1 cellular context compared by ENCODE assay signal in the genomic region with DNA sequence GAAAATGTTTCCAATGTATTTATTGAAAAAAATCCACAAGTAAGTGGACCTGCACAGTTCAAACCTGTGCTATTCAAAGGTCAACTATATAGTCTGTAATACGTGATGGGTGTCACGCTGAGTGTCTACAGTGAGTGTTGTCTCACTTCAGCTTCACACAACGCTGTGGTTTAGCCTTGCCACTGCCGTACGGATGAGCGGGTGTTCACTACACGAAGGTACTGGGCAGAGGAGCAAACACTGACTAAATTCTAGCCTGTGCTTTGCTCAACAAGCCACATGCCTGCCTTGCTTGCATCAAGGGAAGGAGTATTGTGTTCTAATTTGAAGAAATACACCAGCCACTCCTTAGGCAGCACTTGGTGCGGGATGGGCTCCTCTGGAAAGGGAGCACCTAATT.
A peak's percentile ranks its signal among the peaks of the same experiment; 100 is the strongest.
TF ChIP-seq lines count a peak whose summit lies in the region.

No MANE protein-coding gene starts in this region.

TF ChIP-seq in GM12878, 131 proteins besides CTCF, POLR2A, EP300 and RAD21 (continues in another document):
- TF ChIP-seq TBL1XR1 (IDR thresholded peaks at IDR 0.05; ENCODE audit: low read depth, low read length) (no peak), EZH2 (IDR thresholded peaks at IDR 0.05; ENCODE audit: borderline replicate concordance, control insufficient read depth, low read depth, low read length) (no peak), ZNF687 (IDR thresholded peaks at IDR 0.05) (peak; percentile 99), PML (IDR thresholded peaks at IDR 0.05; ENCODE audit: low read length) (no peak), TCF12 (IDR thresholded peaks at IDR 0.05; ENCODE audit: low read depth, low read length) (0 out of 2 replicates have a peak, but pooled peaks have one; percentile 20), HDAC6 (IDR thresholded peaks at IDR 0.05; ENCODE audit: unreplicated experiment) (no peak), NR2C1 (IDR thresholded peaks at IDR 0.05) (no peak; the same call in 1 of the 2 replicates), MLLT1 (IDR thresholded peaks at IDR 0.05) (0 out of 2 replicates have a peak, but pooled peaks have one; percentile 26), DPF2 (IDR thresholded peaks at IDR 0.05) (peak; percentile 53; the same call in 1 of the 2 replicates), USF1 (IDR thresholded peaks at IDR 0.05; ENCODE audit: borderline replicate concordance, extremely low read length, insufficient read depth, low read depth, low read length) (no peak), CBFB (IDR thresholded peaks at IDR 0.05; ENCODE audit: low read depth) (peak; percentile 46; the same call in 1 of the 2 replicates), MTA2 (IDR thresholded peaks at IDR 0.05; ENCODE audit: low read depth) (peak; percentile 75; the same call in 1 of the 2 replicates), EED (IDR thresholded peaks at IDR 0.05; ENCODE audit: low read depth) (peak; percentile 57; the same call in 1 of the 2 replicates), KAT2A (conservative IDR thresholded peaks at IDR 0.05; ENCODE audit: control insufficient read depth, low read depth, low read length) (no peak), MTA3 (IDR thresholded peaks at IDR 0.05; ENCODE audit: borderline replicate concordance, low read length) (no peak), RUNX3 (IDR thresholded peaks at IDR 0.05; ENCODE audit: low read length) (peak; percentile 88), IRF4 (IDR thresholded peaks at IDR 0.05; ENCODE audit: low read depth, low read length) (peak; percentile 53; the same call in 1 of the 2 replicates), PAX5 (IDR thresholded peaks at IDR 0.05; ENCODE audit: borderline replicate concordance, low read depth, low read length) (0 out of 2 replicates have a peak, but pooled peaks have one; percentile 35), ZNF622 (IDR thresholded peaks at IDR 0.05) (no peak), MAX (IDR thresholded peaks at IDR 0.05; ENCODE audit: low read depth, low read length) (0 out of 2 replicates have a peak, but pooled peaks have one; percentile 24), IKZF2 (IDR thresholded peaks at IDR 0.05) (peak; percentile 68 to 71; a peak in 2 of 4 replicates), MEF2B (IDR thresholded peaks at IDR 0.05; ENCODE audit: partially characterized antibody, poor library complexity, severe bottlenecking) (peak; percentile 31), ZNF592 (IDR thresholded peaks at IDR 0.05) (0 out of 2 replicates have a peak, but pooled peaks have one; percentile 45), CEBPB (IDR thresholded peaks at IDR 0.05; ENCODE audit: borderline replicate concordance in 1 of 2, low read depth in 2 of 2, low read length in 2 of 2) (no peak), NR2F1 (conservative IDR thresholded peaks at IDR 0.05) (peak; percentile 79), SMC3 (IDR thresholded peaks at IDR 0.05; ENCODE audit: borderline replicate concordance, low read length) (peak; percentile 6; the same call in 1 of the 2 replicates), MEF2A (IDR thresholded peaks at IDR 0.05; ENCODE audit: insufficient read depth, low read depth, low read length) (no peak), CBX3 (IDR thresholded peaks at IDR 0.05; ENCODE audit: borderline replicate concordance, low read depth) (no peak), NR2C2 (IDR thresholded peaks at IDR 0.05; ENCODE audit: borderline replicate concordance, control insufficient read depth, insufficient read length, low read depth) (no peak), BCL11A (IDR thresholded peaks at IDR 0.05; ENCODE audit: low read depth, low read length) (peak; percentile 63; the same call in 1 of the 2 replicates), POU2F2 (IDR thresholded peaks at IDR 0.05; ENCODE audit: borderline replicate concordance, low read depth, low read length) (peak; percentile 44; the same call in 1 of the 3 replicates), POLR2AphosphoS5 (IDR thresholded peaks at IDR 0.05; ENCODE audit: low read length) (no peak), ZNF274 (IDR thresholded peaks at IDR 0.05; ENCODE audit: insufficient read depth, insufficient read length) (no peak), BHLHE40 (IDR thresholded peaks at IDR 0.05; ENCODE audit: borderline replicate concordance in 1 of 2, low read depth in 2 of 2, low read length in 1 of 2) (peak; percentile 57 to 69; a peak in 3 of 4 replicates)
- TF ChIP-seq, protein P1, sequence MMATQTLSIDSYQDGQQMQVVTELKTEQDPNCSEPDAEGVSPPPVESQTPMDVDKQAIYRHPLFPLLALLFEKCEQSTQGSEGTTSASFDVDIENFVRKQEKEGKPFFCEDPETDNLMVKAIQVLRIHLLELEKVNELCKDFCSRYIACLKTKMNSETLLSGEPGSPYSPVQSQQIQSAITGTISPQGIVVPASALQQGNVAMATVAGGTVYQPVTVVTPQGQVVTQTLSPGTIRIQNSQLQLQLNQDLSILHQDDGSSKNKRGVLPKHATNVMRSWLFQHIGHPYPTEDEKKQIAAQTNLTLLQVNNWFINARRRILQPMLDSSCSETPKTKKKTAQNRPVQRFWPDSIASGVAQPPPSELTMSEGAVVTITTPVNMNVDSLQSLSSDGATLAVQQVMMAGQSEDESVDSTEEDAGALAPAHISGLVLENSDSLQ (IDR thresholded peaks at IDR 0.05) = no peak
- TF ChIP-seq, protein P2, sequence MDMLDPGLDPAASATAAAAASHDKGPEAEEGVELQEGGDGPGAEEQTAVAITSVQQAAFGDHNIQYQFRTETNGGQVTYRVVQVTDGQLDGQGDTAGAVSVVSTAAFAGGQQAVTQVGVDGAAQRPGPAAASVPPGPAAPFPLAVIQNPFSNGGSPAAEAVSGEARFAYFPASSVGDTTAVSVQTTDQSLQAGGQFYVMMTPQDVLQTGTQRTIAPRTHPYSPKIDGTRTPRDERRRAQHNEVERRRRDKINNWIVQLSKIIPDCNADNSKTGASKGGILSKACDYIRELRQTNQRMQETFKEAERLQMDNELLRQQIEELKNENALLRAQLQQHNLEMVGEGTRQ (IDR thresholded peaks at IDR 0.05; ENCODE audit: borderline replicate concordance, low read depth, low read length) = no peak
- TF ChIP-seq, protein P3, sequence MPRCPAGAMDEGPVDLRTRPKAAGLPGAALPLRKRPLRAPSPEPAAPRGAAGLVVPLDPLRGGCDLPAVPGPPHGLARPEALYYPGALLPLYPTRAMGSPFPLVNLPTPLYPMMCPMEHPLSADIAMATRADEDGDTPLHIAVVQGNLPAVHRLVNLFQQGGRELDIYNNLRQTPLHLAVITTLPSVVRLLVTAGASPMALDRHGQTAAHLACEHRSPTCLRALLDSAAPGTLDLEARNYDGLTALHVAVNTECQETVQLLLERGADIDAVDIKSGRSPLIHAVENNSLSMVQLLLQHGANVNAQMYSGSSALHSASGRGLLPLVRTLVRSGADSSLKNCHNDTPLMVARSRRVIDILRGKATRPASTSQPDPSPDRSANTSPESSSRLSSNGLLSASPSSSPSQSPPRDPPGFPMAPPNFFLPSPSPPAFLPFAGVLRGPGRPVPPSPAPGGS (IDR thresholded peaks at IDR 0.05; ENCODE audit: borderline replicate concordance, insufficient read depth, low read depth, low read length, poor library complexity, severe bottlenecking) = peak; percentile 16
- TF ChIP-seq, protein P4, sequence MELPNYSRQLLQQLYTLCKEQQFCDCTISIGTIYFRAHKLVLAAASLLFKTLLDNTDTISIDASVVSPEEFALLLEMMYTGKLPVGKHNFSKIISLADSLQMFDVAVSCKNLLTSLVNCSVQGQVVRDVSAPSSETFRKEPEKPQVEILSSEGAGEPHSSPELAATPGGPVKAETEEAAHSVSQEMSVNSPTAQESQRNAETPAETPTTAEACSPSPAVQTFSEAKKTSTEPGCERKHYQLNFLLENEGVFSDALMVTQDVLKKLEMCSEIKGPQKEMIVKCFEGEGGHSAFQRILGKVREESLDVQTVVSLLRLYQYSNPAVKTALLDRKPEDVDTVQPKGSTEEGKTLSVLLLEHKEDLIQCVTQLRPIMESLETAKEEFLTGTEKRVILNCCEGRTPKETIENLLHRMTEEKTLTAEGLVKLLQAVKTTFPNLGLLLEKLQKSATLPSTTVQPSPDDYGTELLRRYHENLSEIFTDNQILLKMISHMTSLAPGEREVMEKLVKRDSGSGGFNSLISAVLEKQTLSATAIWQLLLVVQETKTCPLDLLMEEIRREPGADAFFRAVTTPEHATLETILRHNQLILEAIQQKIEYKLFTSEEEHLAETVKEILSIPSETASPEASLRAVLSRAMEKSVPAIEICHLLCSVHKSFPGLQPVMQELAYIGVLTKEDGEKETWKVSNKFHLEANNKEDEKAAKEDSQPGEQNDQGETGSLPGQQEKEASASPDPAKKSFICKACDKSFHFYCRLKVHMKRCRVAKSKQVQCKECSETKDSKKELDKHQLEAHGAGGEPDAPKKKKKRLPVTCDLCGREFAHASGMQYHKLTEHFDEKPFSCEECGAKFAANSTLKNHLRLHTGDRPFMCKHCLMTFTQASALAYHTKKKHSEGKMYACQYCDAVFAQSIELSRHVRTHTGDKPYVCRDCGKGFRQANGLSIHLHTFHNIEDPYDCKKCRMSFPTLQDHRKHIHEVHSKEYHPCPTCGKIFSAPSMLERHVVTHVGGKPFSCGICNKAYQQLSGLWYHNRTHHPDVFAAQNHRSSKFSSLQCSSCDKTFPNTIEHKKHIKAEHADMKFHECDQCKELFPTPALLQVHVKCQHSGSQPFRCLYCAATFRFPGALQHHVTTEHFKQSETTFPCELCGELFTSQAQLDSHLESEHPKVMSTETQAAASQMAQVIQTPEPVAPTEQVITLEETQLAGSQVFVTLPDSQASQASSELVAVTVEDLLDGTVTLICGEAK (IDR thresholded peaks at IDR 0.05; ENCODE audit: borderline replicate concordance) = no peak
